11 cellular contexts compared by ENCODE assay signal in genomic region chr10:8059191-8059936, GRCh38. TPM values are rescaled to one million over a fixed set of nuclear protein-coding genes. Genes with fewer than 3 reads are reported as not detected.
DNase-seq lines count a peak whose midpoint lies in the region; ATAC-seq and TF ChIP-seq lines count a peak whose summit lies in the region.
"Had no signal": no experiment of that assay in that cellular context is flagged by ENCODE, and none has a peak within 500 bp of the region (broad histone marks: within the 10 kb centered on the region; RNA-seq: fewer than 3 reads in every experiment).

No MANE protein-coding gene starts in this region.

- peaks cover 75% of the 10 kb centered on the region for H3K4me1 Mint-ChIP-seq in activated naive CD4-positive, alpha-beta T cell treated with anti-CD3 and anti-CD28 coated beads for 36 hours (ENCODE audit: low read depth)
- peaks cover 52% of the 10 kb centered on the region for H3K4me1 Mint-ChIP-seq in activated T-helper 17 cell treated with anti-CD3 and anti-CD28 coated beads, Interleukin-2, amount 50 U/mL, for 72 hours
- H3K4me1 Mint-ChIP-seq in stimulated activated memory B cell treated with anti-CD40 and anti-IgM and Interleukin-4, amounts not matched to agents 10 μg/mL and 1 μg/mL and 100 μg/mL, for 72 hours: peaks cover 42% of the 10 kb centered on the region

- H3K23ac ChIP-seq in mesendoderm (ENCODE audit: low read length): peak overlapping the region; percentile 99

- H3K9ac ChIP-seq in mesendoderm (ENCODE audit: low read length): peak overlapping the region; percentile 85

- no peaks in the 10 kb centered on the region for H3K9me3 Mint-ChIP-seq in activated naive CD4-positive, alpha-beta T cell treated with anti-CD3 and anti-CD28 coated beads for 36 hours
- no peaks in the 10 kb centered on the region for H3K9me3 Mint-ChIP-seq in activated T-helper 17 cell treated with anti-CD3 and anti-CD28 coated beads, Interleukin-2, amount 50 U/mL, for 72 hours
- no peaks in the 10 kb centered on the region for H3K9me3 Mint-ChIP-seq in stimulated activated memory B cell treated with anti-CD40 and anti-IgM and Interleukin-4, amounts not matched to agents 10 μg/mL and 1 μg/mL and 100 μg/mL, for 72 hours

- H3K4ac ChIP-seq in mesendoderm (ENCODE audit: low read depth, low read length): no peak overlapping the region

- H3K4me1 ChIP-seq in mesendoderm (ENCODE audit: control insufficient read depth, low read depth, low read length): peaks cover 50% of the 10 kb centered on the region
- H3K4me1 ChIP-seq in upper lobe of left lung: peaks cover 19 to 64% (median 37%) of the 10 kb centered on the region in 4 donors

- no peaks in the 10 kb centered on the region for H3K9me3 ChIP-seq in upper lobe of left lung

- intact Hi-C loops in activated naive CD4-positive, alpha-beta T cell treated with anti-CD3 and anti-CD28 coated beads for 36 hours (cut with micrococcal nuclease): loop anchor here (10.0 kb wide), 2 partner anchors 805 to 955 kb away; no protein-coding TSS in a partner anchor

- peak overlapping the region; percentile 62 for H3K27ac Mint-ChIP-seq in activated naive CD4-positive, alpha-beta T cell treated with anti-CD3 and anti-CD28 coated beads for 36 hours
- peak overlapping the region; percentile 96 for H3K27ac Mint-ChIP-seq in activated T-helper 17 cell treated with anti-CD3 and anti-CD28 coated beads, Interleukin-2, amount 50 U/mL, for 72 hours
- H3K27ac Mint-ChIP-seq in stimulated activated memory B cell treated with anti-CD40 and anti-IgM and Interleukin-4, amounts not matched to agents 10 μg/mL and 1 μg/mL and 100 μg/mL, for 72 hours: no peak overlapping the region

- H3K27me3 ChIP-seq in mesendoderm (ENCODE audit: insufficient read depth, low read length, poor library complexity) (no peaks in the 10 kb centered on the region), upper lobe of left lung (peaks cover 0 to 34% (median 15%) of the 10 kb centered on the region in 4 donors)

- no peak overlapping the region for H2BK15ac ChIP-seq in mesendoderm (replicated peaks; ENCODE audit: low read depth)

- no peaks in the 10 kb centered on the region for H3K27me3 Mint-ChIP-seq in activated naive CD4-positive, alpha-beta T cell treated with anti-CD3 and anti-CD28 coated beads for 36 hours (ENCODE audit: low read depth)
- no peaks in the 10 kb centered on the region for H3K27me3 Mint-ChIP-seq in activated T-helper 17 cell treated with anti-CD3 and anti-CD28 coated beads, Interleukin-2, amount 50 U/mL, for 72 hours
- H3K27me3 Mint-ChIP-seq in stimulated activated memory B cell treated with anti-CD40 and anti-IgM and Interleukin-4, amounts not matched to agents 10 μg/mL and 1 μg/mL and 100 μg/mL, for 72 hours: peaks cover 94% of the 10 kb centered on the region

- H3K36me3 Mint-ChIP-seq in activated naive CD4-positive, alpha-beta T cell treated with anti-CD3 and anti-CD28 coated beads for 36 hours (ENCODE audit: low read depth): peaks cover 16% of the 10 kb centered on the region
- H3K36me3 Mint-ChIP-seq in activated T-helper 17 cell treated with anti-CD3 and anti-CD28 coated beads, Interleukin-2, amount 50 U/mL, for 72 hours (ENCODE audit: low read depth): peaks cover 95% of the 10 kb centered on the region
- no peaks in the 10 kb centered on the region for H3K36me3 Mint-ChIP-seq in stimulated activated memory B cell treated with anti-CD40 and anti-IgM and Interleukin-4, amounts not matched to agents 10 μg/mL and 1 μg/mL and 100 μg/mL, for 72 hours

- peak overlapping the region; percentile 85 for H2AK5ac ChIP-seq in mesendoderm (ENCODE audit: low read length)

- no peak for DNase-seq in activated naive CD4-positive, alpha-beta T cell treated with anti-CD3 and anti-CD28 coated beads for 36 hours
- no peak for DNase-seq in activated naive CD4-positive, alpha-beta T cell treated with Interleukin-2 at 50 U/mL for 16 hours
- no peak for DNase-seq in mesendoderm
- DNase-seq in upper lobe of left lung: no peak
- no peak for DNase-seq in NAMALWA (ENCODE audit: low spot score)
- DNase-seq: amygdala, NCI-H1694 treated with DMSO at 0.1 percent for 48 hours had no signal

- peak overlapping the region; percentile 54 for H3K4me3 Mint-ChIP-seq in activated naive CD4-positive, alpha-beta T cell treated with anti-CD3 and anti-CD28 coated beads for 36 hours
- H3K4me3 Mint-ChIP-seq in activated T-helper 17 cell treated with anti-CD3 and anti-CD28 coated beads, Interleukin-2, amount 50 U/mL, for 72 hours: peak overlapping the region; percentile 98
- no peak overlapping the region for H3K4me3 Mint-ChIP-seq in stimulated activated memory B cell treated with anti-CD40 and anti-IgM and Interleukin-4, amounts not matched to agents 10 μg/mL and 1 μg/mL and 100 μg/mL, for 72 hours

- H3K56ac ChIP-seq in mesendoderm (ENCODE audit: low read length): peak overlapping the region; percentile 90

- TF ChIP-seq CTCF in upper lobe of left lung (IDR thresholded peaks at IDR 0.05): no peak

- CTCF ChIA-PET in activated naive CD4-positive, alpha-beta T cell treated with anti-CD3 and anti-CD28 coated beads for 36 hours (lab: Charles Lee): interaction anchor here (0.6 to 1.5 kb wide), 3 partner anchors 16 to 272 kb away, joined by 3 to 5 read pairs (median 4); no protein-coding TSS in a partner anchor

- H4K5ac ChIP-seq in mesendoderm (ENCODE audit: low read length): no peak overlapping the region

- no peak for ATAC-seq in activated T-helper 17 cell treated with anti-CD3 and anti-CD28 coated beads, Interleukin-2, amount 50 U/mL, for 72 hours (replicated peaks)
- ATAC-seq in upper lobe of left lung (ENCODE audit: low FRiP score in 2 of 2): no peak
- no peak for ATAC-seq in GM18873 (IDR thresholded peaks at IDR 0.05; ENCODE audit: low FRiP score, unreplicated experiment)
- no peak for ATAC-seq in stimulated activated memory B cell treated with anti-CD40 and anti-IgM and Interleukin-4, amounts not matched to agents 10 μg/mL and 1 μg/mL and 100 μg/mL, for 72 hours

- no peak for TF ChIP-seq EP300 in upper lobe of left lung (IDR thresholded peaks at IDR 0.05)

- H3K27ac ChIP-seq in mesendoderm (ENCODE audit: low read depth, low read length): peak overlapping the region; percentile 17
- peak overlapping the region in 3 of 4 donors; percentile 6 to 86 (median 34) for H3K27ac ChIP-seq in upper lobe of left lung
- H3K27ac ChIP-seq: VCaP had no signal

- peak overlapping the region; percentile 65 for H2BK5ac ChIP-seq in mesendoderm (ENCODE audit: low read length)

- no peak for TF ChIP-seq POLR2A in upper lobe of left lung (IDR thresholded peaks at IDR 0.05)

- peaks cover 11% of the 10 kb centered on the region for H3K79me1 ChIP-seq in mesendoderm (ENCODE audit: low read length)

- H3K4me3 ChIP-seq in mesendoderm (ENCODE audit: low read length) (no peak overlapping the region), upper lobe of left lung (peak overlapping the region in 1 of 4 donors; percentile 32)

- H2BK120ac ChIP-seq in mesendoderm (ENCODE audit: low read depth, low read length): no peak overlapping the region

- no CpG with 5 or more reads among the region's 16 CpGs for whole genome bisulfite sequencing in mesendoderm (ENCODE audit: extremely low coverage, insufficient coverage, low lambda C conversion rate)
- WGBS in upper lobe of left lung, 2 donors: 36 to 44% methylated on average over 16 of the region's 16 CpGs

- H3K79me2 ChIP-seq in mesendoderm (ENCODE audit: control insufficient read depth, insufficient read depth, low read length): peaks cover 59% of the 10 kb centered on the region

- H3K36me3 ChIP-seq in mesendoderm (ENCODE audit: control insufficient read depth, insufficient read depth, low read length): peaks cover 3% of the 10 kb centered on the region
- no peaks in the 10 kb centered on the region for H3K36me3 ChIP-seq in upper lobe of left lung

- no peak overlapping the region for H4K8ac ChIP-seq in mesendoderm (ENCODE audit: low read depth, low read length)

- no peak overlapping the region for H3K18ac ChIP-seq in mesendoderm (ENCODE audit: low read length)

- peak overlapping the region; percentile 50 for H3K4me2 ChIP-seq in mesendoderm (ENCODE audit: low read length)

RNA-seq across cellular contexts. Expression of gene GATA3, which starts 4.9 kb away (rescaled TPM):
- total RNA-seq in activated naive CD4-positive, alpha-beta T cell treated with anti-CD3 and anti-CD28 coated beads for 36 hours: 1 to 10 TPM; 3.7 to 4.0 TPM
- total RNA-seq in activated T-helper 17 cell treated with anti-CD3 and anti-CD28 coated beads, Interleukin-2, amount 50 U/mL, for 72 hours: 10 to 100 TPM; 14.2 to 25.2 TPM
- 7.2 TPM for polyA plus RNA-seq in mesendoderm (2013, experiment 1 of 2)
- polyA plus RNA-seq in mesendoderm (2013, experiment 2 of 2): 6.2 TPM
- total RNA-seq in upper lobe of left lung: 1 to 10 TPM in 4 of 6 donors, under 1 TPM in 2; 0.22 to 6.3 (median 2.7) TPM
